Comparison of ENCODE assay signal across 24 cellular contexts in the genomic region with DNA sequence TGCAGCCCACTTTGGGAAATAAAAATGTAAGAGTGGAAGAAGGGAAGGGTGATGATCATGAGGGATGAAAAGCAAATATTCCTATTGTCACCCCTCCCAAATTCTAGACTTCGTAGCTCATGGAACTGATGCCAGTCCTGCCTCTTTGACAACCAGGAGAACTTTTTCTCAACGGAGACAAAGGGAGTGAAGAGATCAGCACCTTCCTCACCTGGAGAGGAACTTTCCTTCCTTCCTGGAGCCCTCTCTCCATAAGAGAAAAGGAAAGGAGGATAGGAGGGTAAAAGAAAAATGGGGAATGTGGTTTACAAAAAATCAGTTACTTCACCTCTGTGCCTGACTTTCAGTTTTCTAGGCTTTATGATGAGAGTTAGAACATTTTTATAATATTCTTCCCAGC. TPM values are rescaled to one million over a fixed set of nuclear protein-coding genes. Genes with fewer than 3 reads are reported as not detected.
DNase-seq lines count a peak whose midpoint lies in the region; ATAC-seq and TF ChIP-seq lines count a peak whose summit lies in the region.
"Had no signal": no experiment of that assay in that cellular context is flagged by ENCODE, and none has a peak within 500 bp of the region (broad histone marks: within the 10 kb centered on the region; RNA-seq: fewer than 3 reads in every experiment).

No MANE protein-coding gene starts in this region.

- H3K4me1 ChIP-seq in heart right ventricle (peaks cover 0 to 41% (median 10%) of the 10 kb centered on the region in 9 donors), HEK293 (ENCODE audit: control insufficient read depth, insufficient read depth, low read length) (peaks cover 15% of the 10 kb centered on the region), osteoblast (ENCODE audit: insufficient read depth, low read length) (no peaks in the 10 kb centered on the region)
- H3K4me1 ChIP-seq: Caco-2 had no signal

- no peak overlapping the region for H3K4me2 ChIP-seq in osteoblast (ENCODE audit: insufficient read depth, low read length)

- peaks cover 94% of the 10 kb centered on the region for H3K27me3 Mint-ChIP-seq in WTC11 (ENCODE audit: low read depth)
- peaks cover 77% of the 10 kb centered on the region for H3K27me3 Mint-ChIP-seq in activated CD8-positive, alpha-beta memory T cell treated with anti-CD3 and anti-CD28 coated beads, Interleukin-2, amount 10 ng/mL, durations not matched to agents 7 days and 5 days

- H3K36me3 ChIP-seq in heart right ventricle = peaks cover 0 to 16% (median 0%) of the 10 kb centered on the region in 9 donors
- H3K36me3 ChIP-seq in HEK293 (ENCODE audit: control insufficient read depth in 2 of 2, insufficient read depth in 1 of 2, low read length in 2 of 2) = peaks cover 0 to 4% of the 10 kb centered on the region in 2 experiments; a peak in 2 of 3 replicates
- H3K36me3 ChIP-seq in osteoblast (ENCODE audit: insufficient read depth, low read length) = no peaks in the 10 kb centered on the region

- WGBS in heart right ventricle, 2 donors = 12 to 30% methylated on average over 2 of the region's 2 CpGs

- peaks cover 48% of the 10 kb centered on the region for H3K4me1 Mint-ChIP-seq in WTC11
- peaks cover 5% of the 10 kb centered on the region for H3K4me1 Mint-ChIP-seq in activated CD8-positive, alpha-beta memory T cell treated with anti-CD3 and anti-CD28 coated beads, Interleukin-2, amount 10 ng/mL, durations not matched to agents 7 days and 5 days

- H3K4me3 ChIP-seq in heart right ventricle (peak overlapping the region; percentile 52 to 86 (median 77)), HEK293 (ENCODE audit: low read depth, low read length) (no peak overlapping the region), fibroblast of villous mesenchyme (ENCODE audit: low read depth, low read length) (peak overlapping the region; percentile 83), osteoblast (ENCODE audit: insufficient read depth, low read length) (no peak overlapping the region)

- H3K9me3 Mint-ChIP-seq in WTC11 = no peaks in the 10 kb centered on the region
- H3K9me3 Mint-ChIP-seq in activated CD8-positive, alpha-beta memory T cell treated with anti-CD3 and anti-CD28 coated beads, Interleukin-2, amount 10 ng/mL, durations not matched to agents 7 days and 5 days (ENCODE audit: low read depth) = no peaks in the 10 kb centered on the region

- no peaks in the 10 kb centered on the region for H3K36me3 Mint-ChIP-seq in WTC11
- peaks cover 4% of the 10 kb centered on the region for H3K36me3 Mint-ChIP-seq in activated CD8-positive, alpha-beta memory T cell treated with anti-CD3 and anti-CD28 coated beads, Interleukin-2, amount 10 ng/mL, durations not matched to agents 7 days and 5 days

- no peaks in the 10 kb centered on the region for H4K20me1 ChIP-seq in osteoblast (ENCODE audit: insufficient read depth, low read length)

- no peaks in the 10 kb centered on the region for H3K9me3 ChIP-seq in heart right ventricle
- H3K9me3 ChIP-seq in HEK293 (ENCODE audit: control insufficient read depth, insufficient read depth, low read depth, low read length) = no peaks in the 10 kb centered on the region
- peaks cover 2% of the 10 kb centered on the region for H3K9me3 ChIP-seq in osteoblast (ENCODE audit: low read depth, low read length)
- H3K9me3 ChIP-seq: Caco-2 had no signal

- no peak for ATAC-seq in heart right ventricle
- ATAC-seq in WTC11 = no peak
- ATAC-seq in activated CD8-positive, alpha-beta memory T cell treated with anti-CD3 and anti-CD28 coated beads, Interleukin-2, amount 10 ng/mL, durations not matched to agents 7 days and 5 days = no peak
- ATAC-seq: HepG2, Panc1 had no signal

- H3K79me2 ChIP-seq in osteoblast (ENCODE audit: insufficient read depth, low read length) = no peaks in the 10 kb centered on the region

- H3K27ac Mint-ChIP-seq in WTC11 = no peak overlapping the region
- H3K27ac Mint-ChIP-seq in activated CD8-positive, alpha-beta memory T cell treated with anti-CD3 and anti-CD28 coated beads, Interleukin-2, amount 10 ng/mL, durations not matched to agents 7 days and 5 days = no peak overlapping the region
- H3K27ac Mint-ChIP-seq: CD4-positive, alpha-beta memory T cell had no signal

- peak overlapping the region; percentile 25 to 96 (median 92) for H3K27ac ChIP-seq in heart right ventricle
- no peak overlapping the region for H3K27ac ChIP-seq in HEK293 (ENCODE audit: extremely low read depth, low read depth, low read length)
- H3K27ac ChIP-seq in osteoblast (ENCODE audit: low read depth, low read length) = no peak overlapping the region
- H3K27ac ChIP-seq: RWPE1 had no signal

- no peak overlapping the region for H2AFZ ChIP-seq in osteoblast (ENCODE audit: low read length)

- H3K4me3 Mint-ChIP-seq in WTC11 = no peak overlapping the region
- no peak overlapping the region for H3K4me3 Mint-ChIP-seq in activated CD8-positive, alpha-beta memory T cell treated with anti-CD3 and anti-CD28 coated beads, Interleukin-2, amount 10 ng/mL, durations not matched to agents 7 days and 5 days

- TF ChIP-seq CTCF in heart right ventricle (IDR thresholded peaks at IDR 0.05) (no peak), HEK293 (tag by site-specific recombination; IDR thresholded peaks at IDR 0.05) (no peak), fibroblast of villous mesenchyme (IDR thresholded peaks at IDR 0.05; ENCODE audit: insufficient read depth, low read depth, low read length) (no peak), osteoblast (IDR thresholded peaks at IDR 0.05; ENCODE audit: extremely low read depth, low read depth, low read length) (no peak), WTC11 (IDR thresholded peaks at IDR 0.05) (no peak)

- intact Hi-C loops in heart right ventricle (cut with DNase I) (loop anchor here in 9 of 10 donors (5.0 to 10.0 kb wide), 9 partner anchors 82 to 284 kb away; no protein-coding TSS in a partner anchor), cardiac septum (cut with DNase I) (loop anchor here (5.0 kb wide), 2 partner anchors 63 to 127 kb away; no protein-coding TSS in a partner anchor)

- CTCF ChIA-PET in HEK293 (lab: Yijun Ruan, JAX) = interaction anchor here (0.6 kb wide), 1 partner anchor 264 kb away, joined by 3 read pairs; no protein-coding TSS in a partner anchor
- CTCF ChIA-PET in WTC11 (lab: Charles Lee) = interaction anchor here (0.6 to 2.1 kb wide), 3 partner anchors 174 to 1268 kb away, joined by 4 to 8 read pairs (median 4); no protein-coding TSS in a partner anchor
- CTCF ChIA-PET in activated CD8-positive, alpha-beta memory T cell treated with anti-CD3 and anti-CD28 coated beads, Interleukin-2, amount 10 ng/mL, durations not matched to agents 7 days and 5 days (lab: Charles Lee) = interaction anchor here (1.0 kb wide), 1 partner anchor 212 kb away, joined by 3 read pairs; no protein-coding TSS in a partner anchor

- H3K27me3 ChIP-seq in heart right ventricle (peaks cover 0 to 99% (median 42%) of the 10 kb centered on the region in 7 donors), osteoblast (ENCODE audit: insufficient read depth, low read length) (peaks cover 81% of the 10 kb centered on the region)

- DNase-seq in heart right ventricle = no peak
- no peak for DNase-seq in cardiac septum (ENCODE audit: low spot score)
- no peak for DNase-seq in fibroblast of villous mesenchyme (ENCODE audit: low read depth)
- DNase-seq in osteoblast (ENCODE audit: insufficient read length, low spot score, missing footprints) = peak; percentile 53
- no peak for DNase-seq in WTC11 (ENCODE audit: low spot score)
- DNase-seq in GM03348 (ENCODE audit: low spot score) = no peak
- no peak for DNase-seq in activated CD8-positive, alpha-beta memory T cell treated with anti-CD3 and anti-CD28 coated beads, Interleukin-2, amount 10 ng/mL, durations not matched to agents 7 days and 5 days
- DNase-seq: C1 segment of cervical spinal cord; Caco-2; CD4-positive, alpha-beta memory T cell; Karpas-422; NCI-H1092 treated with DMSO at 0.1 percent for 48 hours; NCI-H1436; NCI-H187; NCI-H2081 treated with DMSO at 0.1 percent for 48 hours; NCI-H2171; NCI-H226; NCI-H510A; NCI-H69 had no signal

- POLR2A ChIA-PET in HEK293 (lab: Yijun Ruan, JAX) (no interaction called here), WTC11 (lab: Charles Lee) (no interaction called here)

TF ChIP-seq in HEK293, 187 proteins besides CTCF, POLR2A, EP300 and RAD21:
- TF ChIP-seq PRDM1 (tag by site-specific recombination; IDR thresholded peaks at IDR 0.05) (peak; percentile 56), YY2 (tag by site-specific recombination; IDR thresholded peaks at IDR 0.05) (no peak)
TF ChIP-seq in HEK293: peak in this region for 1.

TF ChIP-seq in WTC11, 78 proteins besides CTCF, POLR2A, EP300 and RAD21 (continues in another document):
- TF ChIP-seq NFATC4 (CRISPR knock-in tag; IDR thresholded peaks at IDR 0.05) (no peak), ZNF138 (CRISPR knock-in tag; conservative IDR thresholded peaks at IDR 0.05) (no peak), GRHL2 (CRISPR knock-in tag; IDR thresholded peaks at IDR 0.05; ENCODE audit: insufficient replicate concordance, severe bottlenecking) (no peak), ESRRA (CRISPR knock-in tag; IDR thresholded peaks at IDR 0.05; ENCODE audit: borderline replicate concordance) (no peak)

RNA-seq across cellular contexts. Expression of a gene that starts 3.4 kb away (rescaled TPM):
- 100 to 1,000 TPM in 8 of 10 donors, 10 to 100 TPM in 2; 94.6 to 186 (median 114) TPM for total RNA-seq in heart right ventricle
- 1 to 10 TPM; 3.5 to 5.4 TPM for polyA plus RNA-seq in heart right ventricle
- 58.0 TPM for total RNA-seq in cardiac septum
- 1.3 and 2.6 TPM in 2 replicates for total RNA-seq in fibroblast of villous mesenchyme
- not detected in 2 replicates for total RNA-seq in osteoblast
- total RNA-seq in WTC11 (2021) = 0.24 to 0.37 TPM (median 0.25 TPM) in 3 replicates
- total RNA-seq in activated CD8-positive, alpha-beta memory T cell treated with anti-CD3 and anti-CD28 coated beads, Interleukin-2, amount 10 ng/mL, durations not matched to agents 7 days and 5 days = under 1 TPM in 1 of 2 experiments, not detected in 1; 0.14 TPM
- total RNA-seq: CD4-positive, alpha-beta memory T cell; HepG2 had no signal
- polyA plus RNA-seq: AG04450; CD4-positive, alpha-beta memory T cell; HepG2 had no signal

Comparison
In these comparisons a context has a peak if more than half of its experiments do, and no peak if none do; other contexts are left out.
1. H3K27ac ChIP-seq: peak in heart right ventricle (10 of 10); none in HEK293 (single experiment) and osteoblast (single experiment).
2. H3K4me3 ChIP-seq: peak in heart right ventricle (10 of 10) and fibroblast of villous mesenchyme (single experiment); none in HEK293 (single experiment) and osteoblast (single experiment).
3. RNA of a gene that starts 3.4 kb away (total RNA-seq): 94.6 to 186 TPM in heart right ventricle and 58.0 TPM in cardiac septum (single experiment); 1.3 to 2.6 TPM in fibroblast of villous mesenchyme, 0.24 to 0.37 TPM in WTC11, 0.14 TPM in activated CD8-positive, alpha-beta memory T cell treated with anti-CD3 and anti-CD28 coated beads, Interleukin-2, amount 10 ng/mL, durations not matched to agents 7 days and 5 days and not detected in osteoblast; every median in the first group is over 10 times any median in the second.